Comparison of ENCODE assay signal across 9 cellular contexts in the genomic region with DNA sequence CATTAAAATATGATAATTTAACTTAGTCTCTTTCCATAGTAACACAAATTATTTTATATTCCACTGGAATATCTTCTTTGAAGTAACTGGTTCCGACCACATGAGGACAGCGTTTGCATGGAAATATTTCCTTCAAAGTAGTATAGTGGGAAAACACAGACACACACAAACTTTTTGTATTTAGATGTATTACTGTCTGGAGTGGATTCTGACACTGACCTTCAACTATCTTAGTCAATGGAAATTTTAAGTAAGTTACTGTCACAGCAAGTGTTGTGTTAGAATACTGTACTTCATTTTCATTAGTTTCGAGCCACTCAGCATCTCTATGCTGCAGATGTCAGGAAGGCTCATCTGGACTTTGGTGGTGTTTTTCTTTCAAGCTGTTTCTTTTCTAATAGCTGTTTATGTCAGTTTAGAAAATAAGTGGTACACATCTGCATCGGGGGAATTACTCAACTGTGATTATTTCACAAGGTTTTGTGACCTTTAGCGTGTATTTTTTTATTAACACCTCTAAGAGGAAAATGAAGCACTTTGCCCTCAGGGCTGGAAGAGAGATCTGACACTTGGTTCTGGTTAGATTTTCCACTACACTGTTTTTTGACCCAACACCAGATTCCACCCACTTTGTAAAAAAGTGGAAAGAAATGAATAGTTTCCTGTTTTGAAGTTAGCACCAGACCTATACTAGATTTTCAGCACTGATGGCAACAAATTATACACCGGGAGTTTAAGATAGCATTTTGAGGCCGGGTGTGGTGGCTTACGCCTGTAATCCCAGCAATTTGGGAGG. TPM values are rescaled to one million over a fixed set of nuclear protein-coding genes. Genes with fewer than 3 reads are reported as not detected.
DNase-seq lines count a peak whose midpoint lies in the region; ATAC-seq and TF ChIP-seq lines count a peak whose summit lies in the region.
"Had no signal": no experiment of that assay in that cellular context is flagged by ENCODE, and none has a peak within 500 bp of the region (broad histone marks: within the 10 kb centered on the region; RNA-seq: fewer than 3 reads in every experiment).

No MANE protein-coding gene starts in this region.

- H3K36me3 Mint-ChIP-seq in MCF 10A (ENCODE audit: insufficient read depth, unreplicated experiment) (no peaks in the 10 kb centered on the region), mesothelial cell of epicardium (no peaks in the 10 kb centered on the region)
- H3K36me3 Mint-ChIP-seq: memory B cell had no signal

- intact Hi-C loops in MCF 10A (cut with micrococcal nuclease), result loop anchor here (1.0 to 5.0 kb wide), 3 partner anchors 190 to 551 kb away; no protein-coding TSS in a partner anchor

- H3K27me3 Mint-ChIP-seq in MCF 10A (ENCODE audit: insufficient read depth, unreplicated experiment), result no peaks in the 10 kb centered on the region
- H3K27me3 Mint-ChIP-seq in mesothelial cell of epicardium (ENCODE audit: low read depth), result peaks cover 4% of the 10 kb centered on the region

- ATAC-seq in GM18517 (IDR thresholded peaks at IDR 0.05; ENCODE audit: unreplicated experiment), result no peak

- TF ChIP-seq CTCF in MCF 10A (IDR thresholded peaks at IDR 0.05; ENCODE audit: unreplicated experiment) (peak; percentile 28), mesothelial cell of epicardium (IDR thresholded peaks at IDR 0.05; ENCODE audit: unreplicated experiment) (peak; percentile 29)

- BruUV-seq in MCF 10A (replicated peaks; lab: Mats Ljungman, UMichigan), result no TSS peak

- no peaks in the 10 kb centered on the region for H3K4me1 Mint-ChIP-seq in MCF 10A (ENCODE audit: insufficient read depth, unreplicated experiment)
- no peaks in the 10 kb centered on the region for H3K4me1 Mint-ChIP-seq in mesothelial cell of epicardium

- DNase-seq in COLO829 (ENCODE audit: low spot score) (peak; percentile 14), LHCN-M2 (ENCODE audit: low read depth) (peak; percentile 28), MCF 10A (ENCODE audit: unreplicated experiment) (peak; percentile 35), mesothelial cell of epicardium (ENCODE audit: low spot score in 2 of 2, unreplicated experiment in 2 of 2) (no peak), activated gamma-delta T cell treated with Interleukin-2 at 50 U/mL for 16 hours (no peak)
- DNase-seq in activated T-cell treated with anti-CD3 and anti-CD28 coated beads, Interleukin-2, amount 50 U/mL, for 48 hours, result no peak
- DNase-seq in stimulated activated CD8-positive, alpha-beta memory T cell treated with anti-CD3 and anti-CD28 coated beads, Interleukin-4, amount 100 ng/mL, for 48 hours, result no peak

- CTCF ChIA-PET in MCF 10A (lab: Yijun Ruan, JAX), result interaction anchor here (0.6 to 3.2 kb wide), 11 partner anchors 123 to 619 kb away, joined by 3 to 29 read pairs (median 4); a partner anchor contains a TSS

- POLR2A ChIA-PET in MCF 10A (lab: Yijun Ruan, JAX), result no interaction called here

- H3K9me3 Mint-ChIP-seq in MCF 10A (ENCODE audit: unreplicated experiment), result no peaks in the 10 kb centered on the region
- H3K9me3 Mint-ChIP-seq in mesothelial cell of epicardium, result no peaks in the 10 kb centered on the region
- H3K9me3 Mint-ChIP-seq: memory B cell had no signal

- H3K4me3 Mint-ChIP-seq in MCF 10A (ENCODE audit: unreplicated experiment) (no peak overlapping the region), mesothelial cell of epicardium (no peak overlapping the region)
- H3K4me3 Mint-ChIP-seq: memory B cell had no signal

- H3K27ac Mint-ChIP-seq in MCF 10A (ENCODE audit: low read depth, unreplicated experiment) (no peak overlapping the region), mesothelial cell of epicardium (no peak overlapping the region)
- H3K27ac Mint-ChIP-seq: memory B cell had no signal

RNA-seq across cellular contexts. Expression of a gene that starts 18.9 kb away (rescaled TPM):
- total RNA-seq in LHCN-M2 (2014; rRNA removed), result 35.8 and 38.1 TPM in 2 replicates
- polyA plus RNA-seq in LHCN-M2 (2012), result 9.9 TPM
- 40.9 and 44.6 TPM in 2 replicates for total RNA-seq in MCF 10A (2022)
- total RNA-seq in mesothelial cell of epicardium, result 68.1 to 73.7 TPM (median 68.7 TPM) in 3 replicates

Comparison
In these comparisons a context has a peak if more than half of its experiments do, and no peak if none do; other contexts are left out.
1. DNase-seq: peak in COLO829 (single experiment), LHCN-M2 (single experiment) and MCF 10A (single experiment); none in mesothelial cell of epicardium (0 of 2), activated T-cell treated with anti-CD3 and anti-CD28 coated beads, Interleukin-2, amount 50 U/mL, for 48 hours (0 of 2), activated gamma-delta T cell treated with Interleukin-2 at 50 U/mL for 16 hours (single experiment) and stimulated activated CD8-positive, alpha-beta memory T cell treated with anti-CD3 and anti-CD28 coated beads, Interleukin-4, amount 100 ng/mL, for 48 hours (single experiment).